ENCODE assay signal across 9 cellular contexts in genomic region chr1:117093091-117093534, GRCh38. TPM values are rescaled to one million over a fixed set of nuclear protein-coding genes. Genes with fewer than 3 reads are reported as not detected.
DNase-seq lines count a peak whose midpoint lies in the region; ATAC-seq, FAIRE-seq and TF ChIP-seq lines count a peak whose summit lies in the region.
"Had no signal": no experiment of that assay in that cellular context is flagged by ENCODE, and none has a peak within 500 bp of the region (broad histone marks: within the 10 kb centered on the region; RNA-seq: fewer than 3 reads in every experiment).

No MANE protein-coding gene starts in this region.

- H3K27me3 Mint-ChIP-seq in MCF 10A (ENCODE audit: insufficient read depth, unreplicated experiment) = no peaks in the 10 kb centered on the region

- peak; percentile 64 for ATAC-seq in left lung

- peaks cover 36% of the 10 kb centered on the region for H3K4me1 Mint-ChIP-seq in MCF 10A (ENCODE audit: insufficient read depth, unreplicated experiment)

- H3K27me3 ChIP-seq in breast epithelium (no peaks in the 10 kb centered on the region), bronchial epithelial cell (ENCODE audit: control insufficient read depth, insufficient read depth, low read length) (no peaks in the 10 kb centered on the region), left lung (no peaks in the 10 kb centered on the region), uterus (no peaks in the 10 kb centered on the region)

- DNase-seq in MCF 10A (ENCODE audit: unreplicated experiment) (peak; percentile 94), breast epithelium (ENCODE audit: low spot score in 2 of 2) (no peak), bronchial epithelial cell (ENCODE audit: low read depth) (peak; percentile 100), left lung (no peak), uterus (peak; percentile 63 to 76), COLO668 (lab: John Stamatoyannopoulos, UW; ENCODE audit: unreplicated experiment) (no peak), cerebellum (ENCODE audit: low spot score) (no peak)
- no peak for DNase-seq in activated CD8-positive, alpha-beta memory T cell treated with anti-CD3 and anti-CD28 coated beads for 24 hours

- CTCF ChIA-PET in MCF 10A (lab: Yijun Ruan, JAX) = interaction anchor here (0.5 to 6.2 kb wide), 17 partner anchors 10 to 591 kb away, joined by 3 to 40 read pairs (median 4); partner anchors contain the start of gene TTF2

- intact Hi-C loops in MCF 10A (cut with micrococcal nuclease) = loop anchor here (1.0 kb wide), 1 partner anchor 16 kb away; no protein-coding TSS in a partner anchor
- intact Hi-C loops in breast epithelium (cut with DNase I; ENCODE audit: low total_unique reads) = no loop called here
- intact Hi-C loops in left lung (cut with DNase I) = no loop called here
- intact Hi-C loops in uterus (cut with DNase I; ENCODE audit: low total_unique reads) = no loop called here

- TF ChIP-seq CTCF in MCF 10A (IDR thresholded peaks at IDR 0.05; ENCODE audit: unreplicated experiment) (no peak), breast epithelium (IDR thresholded peaks at IDR 0.05) (no peak), bronchial epithelial cell (IDR thresholded peaks at IDR 0.05; ENCODE audit: insufficient read depth, low read length, severe bottlenecking) (no peak), left lung (IDR thresholded peaks at IDR 0.05) (no peak), uterus (IDR thresholded peaks at IDR 0.05) (no peak)

- H3K27ac Mint-ChIP-seq in MCF 10A (ENCODE audit: low read depth, unreplicated experiment) = peak overlapping the region; percentile 93

- BruUV-seq in MCF 10A (replicated peaks; lab: Mats Ljungman, UMichigan) = no TSS peak

- TF ChIP-seq POLR2A in breast epithelium (IDR thresholded peaks at IDR 0.05) = no peak
- TF ChIP-seq POLR2A in uterus (IDR thresholded peaks at IDR 0.05) = no peak

- H3K36me3 ChIP-seq in breast epithelium = no peaks in the 10 kb centered on the region
- H3K36me3 ChIP-seq in bronchial epithelial cell (ENCODE audit: control insufficient read depth, insufficient read depth, low read length) = peaks cover 5% of the 10 kb centered on the region
- peaks cover 0 to 89% of the 10 kb centered on the region in 2 donors for H3K36me3 ChIP-seq in left lung
- H3K36me3 ChIP-seq in uterus = no peaks in the 10 kb centered on the region

- POLR2A ChIA-PET in MCF 10A (lab: Yijun Ruan, JAX) = interaction anchor here (0.5 to 4.0 kb wide), 16 partner anchors 10 to 276 kb away, joined by 3 to 34 read pairs (median 4); partner anchors contain the start of genes TRIM45 and TTF2

- H3K9me3 ChIP-seq in breast epithelium (no peaks in the 10 kb centered on the region), left lung (no peaks in the 10 kb centered on the region), uterus (no peaks in the 10 kb centered on the region)

- H3K4me3 ChIP-seq in breast epithelium (no peak overlapping the region), bronchial epithelial cell (ENCODE audit: low read depth, low read length) (no peak overlapping the region), left lung (no peak overlapping the region), uterus (no peak overlapping the region)

- H3K27ac ChIP-seq in breast epithelium = peak overlapping the region in 1 of 2 donors; percentile 23
- H3K27ac ChIP-seq in left lung = peak overlapping the region in 1 of 2 donors; percentile 34
- H3K27ac ChIP-seq in uterus = peak overlapping the region; percentile 80 to 84
- H3K27ac ChIP-seq: VCaP had no signal

- H3K9me3 Mint-ChIP-seq in MCF 10A (ENCODE audit: unreplicated experiment) = no peaks in the 10 kb centered on the region

- H3K4me3 Mint-ChIP-seq in MCF 10A (ENCODE audit: unreplicated experiment) = peak overlapping the region; percentile 13

- no peaks in the 10 kb centered on the region for H3K4me1 ChIP-seq in breast epithelium
- peaks cover 4 to 8% of the 10 kb centered on the region in 2 donors for H3K4me1 ChIP-seq in left lung
- no peaks in the 10 kb centered on the region for H3K4me1 ChIP-seq in uterus

- no peak for FAIRE-seq in bronchial epithelial cell (lab: Jason Lieb, UNC)

- peaks cover 30% of the 10 kb centered on the region for H3K36me3 Mint-ChIP-seq in MCF 10A (ENCODE audit: insufficient read depth, unreplicated experiment)

RNA-seq across cellular contexts. Expression of gene TRIM45, which starts 28.4 kb away (rescaled TPM):
- total RNA-seq in MCF 10A (2022) = 1.6 and 2.9 TPM in 2 replicates
- total RNA-seq in breast epithelium = 1 to 10 TPM; 1.1 to 8.2 (median 6.6) TPM
- 2.6 and 2.9 TPM in 2 replicates for total RNA-seq in bronchial epithelial cell
- total RNA-seq in left lung = 1 to 10 TPM; 2.6 to 5.1 TPM
- total RNA-seq in uterus = 10 to 100 TPM in 1 of 4 donors, 1 to 10 TPM in 3; 2.6 to 16.7 (median 5.5) TPM
- total RNA-seq in cerebellum = 7.6 TPM

RNA-seq across cellular contexts. Expression of gene TTF2, which starts 33.0 kb away (rescaled TPM):
- 28.4 and 38.6 TPM in 2 replicates for total RNA-seq in MCF 10A (2022)
- 10 to 100 TPM; 15.5 to 24.7 (median 24.6) TPM for total RNA-seq in breast epithelium
- 10.8 and 11.6 TPM in 2 replicates for total RNA-seq in bronchial epithelial cell
- total RNA-seq in left lung = 10 to 100 TPM; 21.0 to 21.1 TPM
- total RNA-seq in uterus = 10 to 100 TPM in 3 of 4 donors, 1 to 10 TPM in 1; 8.2 to 56.4 (median 17.0) TPM
- 13.2 TPM for total RNA-seq in cerebellum

Comparison
In these comparisons a context has a peak if more than half of its experiments do, and no peak if none do; other contexts are left out.
1. DNase-seq: peak in MCF 10A (single experiment), bronchial epithelial cell (single experiment) and uterus (2 of 2); none in breast epithelium (0 of 2), left lung (0 of 2), COLO668 (single experiment), cerebellum (single experiment) and activated CD8-positive, alpha-beta memory T cell treated with anti-CD3 and anti-CD28 coated beads for 24 hours (single experiment).